8 cellular contexts compared by ENCODE assay signal in the genomic region with DNA sequence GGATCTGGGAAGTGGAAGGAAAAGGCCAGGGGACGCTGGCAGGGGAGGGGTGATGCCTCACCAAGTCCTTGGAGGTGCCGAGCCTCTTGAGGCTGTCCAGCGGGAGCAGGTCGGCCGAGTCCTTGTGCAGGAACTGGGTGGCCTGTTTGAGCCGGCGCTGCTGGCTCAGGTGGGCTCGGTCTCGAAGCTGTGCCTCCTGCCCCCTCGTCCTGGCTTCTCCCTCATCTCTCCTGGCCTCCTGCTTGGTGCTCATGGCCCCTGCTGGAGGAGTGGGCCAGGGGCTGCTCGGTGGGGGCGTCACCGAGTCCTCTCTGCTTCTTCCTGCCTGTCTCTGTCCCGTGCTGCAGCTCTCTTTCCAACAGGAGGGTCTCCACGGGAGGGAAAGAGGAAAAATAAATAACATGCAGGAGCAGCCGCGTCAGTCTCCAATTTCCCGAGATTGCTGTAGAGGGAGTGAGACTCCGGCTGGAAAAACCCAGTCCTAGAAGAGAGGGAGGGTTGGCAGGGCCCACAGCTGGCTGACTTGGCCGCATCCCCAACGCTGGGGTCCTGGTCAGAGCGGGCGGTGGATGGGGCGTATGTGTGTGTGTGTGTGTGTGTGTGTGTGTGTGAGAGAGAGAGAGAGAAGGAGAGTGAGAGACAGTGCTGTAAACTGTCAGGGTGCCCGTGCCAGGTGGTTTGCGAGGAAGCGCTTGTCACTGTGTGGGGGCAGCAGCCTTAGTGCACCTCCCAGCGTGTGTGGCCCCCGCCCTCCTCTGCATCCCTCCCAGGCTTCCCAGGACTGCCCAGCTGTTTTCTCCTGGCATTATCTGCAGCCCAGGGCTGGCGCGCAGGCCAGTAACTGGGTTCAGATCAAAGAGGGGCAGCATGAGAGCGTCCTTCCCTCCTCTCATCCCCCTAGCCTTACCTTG. TPM values are rescaled to one million over a fixed set of nuclear protein-coding genes. Genes with fewer than 3 reads are reported as not detected.
DNase-seq lines count a peak whose midpoint lies in the region; ATAC-seq and TF ChIP-seq lines count a peak whose summit lies in the region.

A gene with protein sequence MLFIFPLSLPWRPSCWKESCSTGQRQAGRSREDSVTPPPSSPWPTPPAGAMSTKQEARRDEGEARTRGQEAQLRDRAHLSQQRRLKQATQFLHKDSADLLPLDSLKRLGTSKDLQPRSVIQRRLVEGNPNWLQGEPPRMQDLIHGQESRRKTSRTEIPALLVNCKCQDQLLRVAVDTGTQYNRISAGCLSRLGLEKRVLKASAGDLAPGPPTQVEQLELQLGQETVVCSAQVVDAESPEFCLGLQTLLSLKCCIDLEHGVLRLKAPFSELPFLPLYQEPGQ (minus strand): TSS at position 455 of the 911 bp plus-strand sequence. CDS start 52 bp downstream, at position 403.

- no peak for ATAC-seq in HG03439 (IDR thresholded peaks at IDR 0.05; ENCODE audit: unreplicated experiment)

- peak within 1 kb of the TSS; percentile 38 for H3K4me3 ChIP-seq in SJCRH30

- H3K9me3 Mint-ChIP-seq in glutamatergic neuron (ENCODE audit: unreplicated experiment) (peaks cover 2% of the 10 kb centered on the region), osteocyte (ENCODE audit: unreplicated experiment) (no peaks in the 10 kb centered on the region)

- H3K27ac ChIP-seq in SJCRH30 = no peak within 1 kb of the TSS; the same call in 1 of the 2 replicates

- H3K27ac Mint-ChIP-seq in glutamatergic neuron (ENCODE audit: unreplicated experiment) = no peak within 1 kb of the TSS
- peak within 1 kb of the TSS; percentile 68 for H3K27ac Mint-ChIP-seq in osteocyte (ENCODE audit: unreplicated experiment)

- H3K36me3 Mint-ChIP-seq in glutamatergic neuron (ENCODE audit: unreplicated experiment) (peaks cover 11% of the 10 kb centered on the region), osteocyte (ENCODE audit: unreplicated experiment) (peaks cover 15% of the 10 kb centered on the region)

- H3K4me1 ChIP-seq in ES-I3 (ENCODE audit: insufficient read depth, low read length) (peaks cover 15% of the 10 kb centered on the region; the same call in 1 of the 2 replicates), SJCRH30 (peaks cover 21% of the 10 kb centered on the region)

- no peak within 1 kb of the TSS for H3K4me3 Mint-ChIP-seq in glutamatergic neuron (ENCODE audit: unreplicated experiment)
- H3K4me3 Mint-ChIP-seq in osteocyte (ENCODE audit: unreplicated experiment) = no peak within 1 kb of the TSS

- peak within 1 kb of the TSS; percentile 8; the same call in 1 of the 2 replicates for H3K9ac ChIP-seq in ES-I3 (ENCODE audit: low read depth, low read length)

- DNase-seq in SJCRH30 (peak; percentile 82 to 84), glutamatergic neuron (peak; percentile 35), osteocyte (ENCODE audit: extremely low spot score, unreplicated experiment) (peak; percentile 89), Kasumi-1 (lab: John Stamatoyannopoulos, UW) (no peak), NCI-H510A treated with DMSO at 0.1 percent for 48 hours (lab: John Stamatoyannopoulos, UW) (no peak), GM10248 (ENCODE audit: extremely low spot score) (no peak)

- H3K36me3 ChIP-seq in ES-I3 (ENCODE audit: insufficient read depth, low read length) = peaks cover 2% of the 10 kb centered on the region; the same call in 1 of the 2 replicates
- H3K36me3 ChIP-seq in SJCRH30 = peaks cover 3% of the 10 kb centered on the region; the same call in 1 of the 2 replicates

- no peak for TF ChIP-seq CTCF in glutamatergic neuron (IDR thresholded peaks at IDR 0.05; ENCODE audit: partially characterized antibody, unreplicated experiment)
- peak; percentile 28 for TF ChIP-seq CTCF in osteocyte (IDR thresholded peaks at IDR 0.05)
- TF ChIP-seq CTCF in GM10248 (IDR thresholded peaks at IDR 0.05; ENCODE audit: control extremely low read depth, extremely low read depth, low read depth, missing control alignments) = no peak

- no peaks in the 10 kb centered on the region for H3K9me3 ChIP-seq in ES-I3 (ENCODE audit: control insufficient read depth, insufficient read depth, low read length)
- no peaks in the 10 kb centered on the region for H3K9me3 ChIP-seq in SJCRH30 (replicated peaks)

- POLR2A ChIA-PET in GM10248 (lab: Yijun Ruan, JAX) = no interaction called here

- H3K4me1 Mint-ChIP-seq in glutamatergic neuron (ENCODE audit: low read depth, unreplicated experiment) (peaks cover 2% of the 10 kb centered on the region), osteocyte (ENCODE audit: unreplicated experiment) (peaks cover 15% of the 10 kb centered on the region)

- no peaks in the 10 kb centered on the region for H3K27me3 ChIP-seq in SJCRH30

- H3K27me3 Mint-ChIP-seq in glutamatergic neuron (ENCODE audit: unreplicated experiment) = peaks cover 2% of the 10 kb centered on the region
- H3K27me3 Mint-ChIP-seq in osteocyte (ENCODE audit: unreplicated experiment) = no peaks in the 10 kb centered on the region

- CTCF ChIA-PET in GM10248 (lab: Yijun Ruan, JAX) = interaction anchor here (1.3 to 3.3 kb wide), 3 partner anchors 19 to 23 kb away, joined by 3 to 11 read pairs (median 4); no protein-coding TSS in a partner anchor

RNA-seq across cellular contexts. Expression of the gene that starts here (rescaled TPM):
- total RNA-seq in SJCRH30 (2014; rRNA removed; shearing (Covaris generic)) = 1.7 and 1.8 TPM in 2 replicates
- total RNA-seq in glutamatergic neuron (ENCODE audit: unreplicated experiment) = not detected
- total RNA-seq in osteocyte = 0.13 TPM in 1 of 2 replicates, not detected in the other

Comparison
In these comparisons a context has a peak if more than half of its experiments do, and no peak if none do; other contexts are left out.
1. Peak in DNase-seq in glutamatergic neuron; RNA of the gene not detected or under 1 TPM.
2. Peak in DNase-seq in osteocyte; RNA of the gene not detected or under 1 TPM.
3. DNase-seq: peak in SJCRH30 (2 of 2); none in Kasumi-1 (0 of 2), NCI-H510A treated with DMSO at 0.1 percent for 48 hours (single experiment) and GM10248 (single experiment).